ENCODE assay signal across 34 cellular contexts in genomic region chr10:44847110-44847509, GRCh38.
"Had no signal": no experiment of that assay in that cellular context is flagged by ENCODE, and none has a peak within 500 bp of the region (broad histone marks: within the 10 kb centered on the region; RNA-seq: fewer than 3 reads in every experiment).

No MANE protein-coding gene starts in this region.

- H3K27ac ChIP-seq: KMS-11 had no signal

- H3K4me2 ChIP-seq: KMS-11 had no signal

- H3K36me3 ChIP-seq: MG63 had no signal

- H3K27me3 ChIP-seq: MG63 had no signal

- H3K4me3 ChIP-seq: MG63 had no signal

- H3K9me3 ChIP-seq: MG63 had no signal

- H3K9ac ChIP-seq: KMS-11 had no signal

- DNase-seq: Karpas-422, Kasumi-1, MG63, MM.1S, MV-4-11, NCI-H1048, NCI-H1092, NCI-H1092 treated with DMSO at 0.1 percent for 48 hours, NCI-H1105, NCI-H1105 treated with DMSO at 0.1 percent for 48 hours, NCI-H1417, NCI-H1417 treated with DMSO at 0.1 percent for 48 hours, NCI-H1436, NCI-H1436 treated with DMSO at 0.1 percent for 48 hours, NCI-H146, NCI-H1694, NCI-H1694 treated with DMSO at 0.1 percent for 48 hours, NCI-H187, NCI-H187 treated with DMSO at 0.1 percent for 48 hours, NCI-H1930, NCI-H2029, NCI-H2029 treated with DMSO at 0.1 percent for 48 hours, NCI-H2081, NCI-H2081 treated with DMSO at 0.1 percent for 48 hours, NCI-H2107, NCI-H2171, NCI-H2171 treated with DMSO at 0.1 percent for 48 hours, NCI-H2227 treated with DMSO at 0.1 percent for 48 hours, NCI-H226, NCI-H345, NCI-H446, NCI-H446 treated with DMSO at 0.1 percent for 48 hours, NCI-H510A had no signal
